ENCODE assay signal across 1 cellular context in genomic region chr12:3725267-3726115, GRCh38.
TF ChIP-seq lines count a peak whose summit lies in the region.

No MANE protein-coding gene starts in this region.

TF ChIP-seq in endothelial cell of umbilical vein, 7 proteins besides CTCF, POLR2A, EP300 and RAD21 (continued from another document):
- peak; percentile 47 for TF ChIP-seq FOS (IDR thresholded peaks at IDR 0.05; ENCODE audit: borderline replicate concordance, insufficient read depth, low read length)
